In the genomic region with DNA sequence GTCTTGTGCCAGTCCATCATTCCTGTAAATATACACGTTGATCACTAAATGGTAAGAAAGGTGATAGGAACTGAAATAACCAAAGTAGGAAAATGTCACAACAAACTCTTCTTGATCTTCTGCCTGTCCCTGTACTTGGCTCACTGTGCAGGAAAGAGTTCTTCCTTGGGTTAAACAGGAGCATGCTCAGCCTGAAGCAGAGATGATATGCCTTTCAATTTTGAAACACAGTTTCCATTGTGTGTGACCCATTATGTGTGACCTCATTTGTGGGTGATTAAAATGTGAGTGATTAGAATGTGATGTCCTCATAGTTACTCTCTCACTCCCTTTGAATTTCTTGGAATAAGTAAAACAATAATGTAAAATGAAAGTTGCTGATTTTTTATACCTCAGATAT, we compare ENCODE assay signal across 25 cellular contexts.
"Had no signal": no experiment of that assay in that cellular context is flagged by ENCODE, and none has a peak within 500 bp of the region (broad histone marks: within the 10 kb centered on the region; RNA-seq: fewer than 3 reads in every experiment).

No MANE protein-coding gene starts in this region.

- H3K4me3 ChIP-seq: coronary artery, esophagus squamous epithelium, gastroesophageal sphincter, heart left ventricle, hepatocyte, left lung, lower lobe of right lung, mucosa of descending colon had no signal

- H3K27ac ChIP-seq: coronary artery, epithelial cell of prostate, esophagus squamous epithelium, gastroesophageal sphincter, heart left ventricle, hepatocyte, left lung, lower lobe of right lung had no signal

- DNase-seq: effector CD8-positive, alpha-beta T cell; effector memory CD8-positive, alpha-beta T cell; endodermal cell; erythroblast; esophagus squamous epithelium; foreskin fibroblast; heart left ventricle; hypothalamus; immature natural killer cell; islet precursor cell; kidney; kidney glomerular epithelial cell; left cardiac atrium; left lung; left ventricle myocardium superior; lower lobe of right lung; mesenchymal stem cell; mucosa of descending colon had no signal

- H3K4me1 ChIP-seq: esophagus squamous epithelium, gastroesophageal sphincter, heart left ventricle, left lung, lower lobe of right lung had no signal

- H3K9me3 ChIP-seq: esophagus squamous epithelium, gastroesophageal sphincter, heart left ventricle, left lung, lower lobe of right lung, mucosa of descending colon had no signal

- ATAC-seq: effector memory CD8-positive, alpha-beta T cell; esophagus mucosa; gastroesophageal sphincter; heart left ventricle; left cardiac atrium; left lung; left ventricle myocardium superior; lower lobe of right lung; mucosa of descending colon had no signal

- FAIRE-seq: colon, endometrium, kidney had no signal

- H3K36me3 ChIP-seq: esophagus squamous epithelium, gastroesophageal sphincter, heart left ventricle, left lung, lower lobe of right lung had no signal

- H3K27me3 ChIP-seq: esophagus squamous epithelium, gastroesophageal sphincter, heart left ventricle, hepatocyte, left lung had no signal
